In genomic region chr5:157080291-157080690, GRCh38 we compare ENCODE assay signal across 17 cellular contexts. TPM values are rescaled to one million over a fixed set of nuclear protein-coding genes. Genes with fewer than 3 reads are reported as not detected.
A peak's percentile ranks its signal among the peaks of the same experiment; 100 is the strongest.
DNase-seq lines count a peak whose midpoint lies in the region; ATAC-seq and TF ChIP-seq lines count a peak whose summit lies in the region.
"Had no signal": no experiment of that assay in that cellular context is flagged by ENCODE, and none has a peak within 500 bp of the region (broad histone marks: within the 10 kb centered on the region; RNA-seq: fewer than 3 reads in every experiment).

No MANE protein-coding gene starts in this region.

- ATAC-seq in Right ventricle myocardium superior (ENCODE audit: poor library complexity) (no peak), T-helper 17 cell (no peak), PC-3 (no peak), gastroesophageal sphincter (no peak)
- ATAC-seq: CD8-positive, alpha-beta T cell; HepG2 had no signal

- H3K36me3 ChIP-seq in PC-3 (ENCODE audit: low read depth, low read length) (no peaks in the 10 kb centered on the region), gastroesophageal sphincter (no peaks in the 10 kb centered on the region)

- no peaks in the 10 kb centered on the region; the same call in 1 of the 2 replicates for H3K4me1 ChIP-seq in PC-3 (ENCODE audit: insufficient read depth, low read length)
- H3K4me1 ChIP-seq in gastroesophageal sphincter, result no peaks in the 10 kb centered on the region

- TF ChIP-seq POLR2A in gastroesophageal sphincter (IDR thresholded peaks at IDR 0.05), result no peak

- TF ChIP-seq CTCF in nephron progenitor cell (IDR thresholded peaks at IDR 0.05), result no peak
- no peak for TF ChIP-seq CTCF in PC-3 (conservative IDR thresholded peaks at IDR 0.05; ENCODE audit: low read depth, low read length)
- TF ChIP-seq CTCF in gastroesophageal sphincter (IDR thresholded peaks at IDR 0.05), result no peak

- H3K27me3 ChIP-seq in PC-3 (ENCODE audit: low read length), result no peaks in the 10 kb centered on the region
- H3K27me3 ChIP-seq in gastroesophageal sphincter, result no peaks in the 10 kb centered on the region

- no peaks in the 10 kb centered on the region for H3K9me3 Mint-ChIP-seq in nephron progenitor cell
- H3K9me3 Mint-ChIP-seq: CD14-positive monocyte; CD8-positive, alpha-beta T cell; H9 had no signal

- peaks cover 5% of the 10 kb centered on the region for H3K36me3 Mint-ChIP-seq in T-helper 17 cell (ENCODE audit: low read depth)
- no peaks in the 10 kb centered on the region for H3K36me3 Mint-ChIP-seq in nephron progenitor cell (ENCODE audit: low read depth)
- H3K36me3 Mint-ChIP-seq: CD8-positive, alpha-beta T cell had no signal

- no peak overlapping the region for H3K4me3 Mint-ChIP-seq in T-helper 17 cell
- H3K4me3 Mint-ChIP-seq in nephron progenitor cell, result no peak overlapping the region
- H3K4me3 Mint-ChIP-seq: CD14-positive monocyte; CD8-positive, alpha-beta T cell; H9 had no signal

- H3K9ac ChIP-seq in PC-3 (ENCODE audit: low read length), result no peak overlapping the region

- CTCF ChIA-PET in PC-3 (lab: Charles Lee), result no interaction called here

- no peak overlapping the region for H2AFZ ChIP-seq in PC-3 (ENCODE audit: low read length)

- WGBS in gastroesophageal sphincter (ENCODE audit: low coverage in 1 of 2), 2 donors, result 71% methylated on average over 3 of the region's 3 CpGs; no CpG with 5 or more reads in 1 of the 2 donors

- H3K79me2 ChIP-seq in PC-3 (ENCODE audit: low read length), result no peaks in the 10 kb centered on the region

- POLR2A ChIA-PET in PC-3 (lab: Charles Lee; ENCODE audit: unreplicated experiment), result no interaction called here

- no peaks in the 10 kb centered on the region for H3K27me3 Mint-ChIP-seq in T-helper 17 cell
- H3K27me3 Mint-ChIP-seq in nephron progenitor cell (ENCODE audit: low read depth, poor library complexity), result no peaks in the 10 kb centered on the region

- H3K27ac Mint-ChIP-seq in T-helper 17 cell (peak overlapping the region; percentile 16), nephron progenitor cell (no peak overlapping the region)
- H3K27ac Mint-ChIP-seq: CD8-positive, alpha-beta T cell; H9 had no signal

- H3K9me3 ChIP-seq in T-helper 17 cell (ENCODE audit: control insufficient read depth, low read length, poor library complexity, severe bottlenecking), result no peaks in the 10 kb centered on the region
- H3K9me3 ChIP-seq in PC-3 (ENCODE audit: low read length), result no peaks in the 10 kb centered on the region
- no peaks in the 10 kb centered on the region for H3K9me3 ChIP-seq in gastroesophageal sphincter
- H3K9me3 ChIP-seq: A549 had no signal

- H3K9me2 ChIP-seq in PC-3 (replicated peaks; ENCODE audit: low read length), result no peaks in the 10 kb centered on the region

- H3K27ac ChIP-seq in PC-3 (ENCODE audit: low read length), result no peak overlapping the region
- no peak overlapping the region for H3K27ac ChIP-seq in gastroesophageal sphincter

- intact Hi-C loops in cardiac septum (cut with DNase I) (no loop called here), Right ventricle myocardium superior (cut with DNase I) (no loop called here), PC-3 (cut with micrococcal nuclease) (no loop called here)

- H3F3A ChIP-seq in PC-3 (ENCODE audit: low read length, unreplicated experiment), result no peaks in the 10 kb centered on the region

- H4K20me1 ChIP-seq in PC-3 (ENCODE audit: low read length), result no peaks in the 10 kb centered on the region

- no peaks in the 10 kb centered on the region for H3K4me1 Mint-ChIP-seq in T-helper 17 cell
- peaks cover 4% of the 10 kb centered on the region for H3K4me1 Mint-ChIP-seq in nephron progenitor cell
- H3K4me1 Mint-ChIP-seq: H9 had no signal

- no peak overlapping the region for H3K4me2 ChIP-seq in PC-3 (ENCODE audit: low read length)
- H3K4me2 ChIP-seq: A549 had no signal

- TF ChIP-seq EP300 in gastroesophageal sphincter (IDR thresholded peaks at IDR 0.05), result no peak

- H3K4me3 ChIP-seq in PC-3 (ENCODE audit: low read length) (no peak overlapping the region), gastroesophageal sphincter (no peak overlapping the region)
- H3K4me3 ChIP-seq: A549 had no signal

- peak; percentile 39 for DNase-seq in cardiac septum (ENCODE audit: low spot score)
- no peak for DNase-seq in Right ventricle myocardium superior
- DNase-seq in NCI-H69 (lab: John Stamatoyannopoulos, UW), result peak; percentile 13
- no peak for DNase-seq in T-helper 17 cell
- peak; percentile 3 for DNase-seq in nephron progenitor cell
- no peak for DNase-seq in OCI-M2 (lab: John Stamatoyannopoulos, UW; ENCODE audit: unreplicated experiment)
- no peak for DNase-seq in PC-3
- DNase-seq: CD8-positive, alpha-beta T cell; COR-L47; DMS79 treated with DMSO at 0.1 percent for 48 hours; EL; GOT3; H9 had no signal

- BruUV-seq in PC-3 (replicated peaks; lab: Mats Ljungman, UMichigan), result no TSS peak

RNA-seq across cellular contexts. Expression of gene HAVCR1, which starts 21.4 kb away (rescaled TPM):
- 0.57 TPM for total RNA-seq in cardiac septum
- total RNA-seq in Right ventricle myocardium superior, result not detected
- total RNA-seq in T-helper 17 cell, result 1 to 10 TPM; 1.1 to 1.4 TPM
- not detected in 2 replicates for total RNA-seq in PC-3 (2014; rRNA removed)
- 1 to 10 TPM in 1 of 4 donors, not detected in 3; 1.1 TPM for total RNA-seq in gastroesophageal sphincter
- total RNA-seq: H9 had no signal

RNA-seq across cellular contexts. Expression of gene HAVCR2, which starts 28.6 kb away (rescaled TPM):
- total RNA-seq in cardiac septum (1.7 TPM), Right ventricle myocardium superior (2.6 TPM), T-helper 17 cell (1 to 10 TPM; 2.3 to 2.7 TPM), PC-3 (2014; rRNA removed) (0.04 TPM in 1 of 2 replicates, not detected in the other), gastroesophageal sphincter (10 to 100 TPM in 2 of 4 donors, 1 to 10 TPM in 2; 4.7 to 15.2 (median 10.1) TPM)
- total RNA-seq: H9 had no signal

Comparison
In these comparisons a context has a peak if more than half of its experiments do, and no peak if none do; other contexts are left out.
1. DNase-seq: peak in cardiac septum (single experiment), NCI-H69 (single experiment) and nephron progenitor cell (single experiment); none in Right ventricle myocardium superior (single experiment), T-helper 17 cell (0 of 3), OCI-M2 (single experiment) and PC-3 (single experiment).